Comparison of ENCODE assay signal across 8 cellular contexts in the genomic region with DNA sequence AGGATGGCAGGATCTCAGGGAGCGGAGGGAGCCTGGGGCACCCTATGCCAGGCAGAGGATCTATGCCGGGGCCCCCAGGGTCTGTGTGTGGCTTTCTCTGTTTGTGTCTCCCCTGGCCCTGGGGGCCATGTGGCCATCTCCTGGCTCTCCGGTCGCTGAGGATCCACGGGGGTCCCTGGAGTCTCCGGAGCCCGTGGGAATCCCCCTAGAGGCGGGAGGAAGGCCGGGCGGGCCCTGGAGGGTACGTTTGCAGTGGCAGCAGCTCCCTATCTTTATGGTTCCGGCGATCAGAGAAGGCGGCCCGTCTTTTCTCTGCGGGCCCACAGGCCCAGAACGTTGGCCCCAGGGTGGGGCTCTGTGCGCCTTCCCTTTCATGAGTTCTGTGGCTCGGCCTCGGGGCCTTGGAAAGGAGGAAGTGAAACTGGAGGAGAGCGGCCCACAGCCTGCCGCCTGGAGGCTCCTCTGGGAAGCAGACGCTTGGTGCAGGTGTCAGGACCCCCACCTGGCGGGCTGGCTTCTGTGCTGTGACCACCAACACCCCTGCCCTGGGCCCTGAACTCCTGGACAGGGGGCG.
DNase-seq lines count a peak whose midpoint lies in the region; ATAC-seq and TF ChIP-seq lines count a peak whose summit lies in the region.

No MANE protein-coding gene starts in this region.

- no peak overlapping the region for H3K27ac ChIP-seq in OCI-LY1 (ENCODE audit: low read depth, low read length, poor library complexity, severe bottlenecking)
- peak overlapping the region in 1 of 4 donors; percentile 21 for H3K27ac ChIP-seq in sigmoid colon

- H3K4me1 ChIP-seq in OCI-LY1 (ENCODE audit: insufficient read depth, low read length, severe bottlenecking) (no peaks in the 10 kb centered on the region), sigmoid colon (no peaks in the 10 kb centered on the region)

- no peaks in the 10 kb centered on the region for H3F3A ChIP-seq in OCI-LY1 (ENCODE audit: insufficient read depth, low read length)

- H3K4me2 ChIP-seq in OCI-LY1 (ENCODE audit: low read length): no peak overlapping the region

- H3K27me3 ChIP-seq in OCI-LY1 (ENCODE audit: insufficient read depth, low read length) (no peaks in the 10 kb centered on the region), sigmoid colon (peaks cover 0 to 7% (median 3%) of the 10 kb centered on the region in 3 donors)

- TF ChIP-seq EP300 in sigmoid colon (IDR thresholded peaks at IDR 0.05): no peak

- 0 out of 2 replicates have a peak, but pooled peaks have one; percentile 12 for TF ChIP-seq CTCF in OCI-LY1 (IDR thresholded peaks at IDR 0.05; ENCODE audit: low read length)
- TF ChIP-seq CTCF in sigmoid colon (IDR thresholded peaks at IDR 0.05): peak in 1 of 4 experiments; percentile 25

- intact Hi-C loops in sigmoid colon (cut with DNase I): no loop called here

- H3K9me2 ChIP-seq in OCI-LY1 (ENCODE audit: low read depth, low read length): no peaks in the 10 kb centered on the region

- no peak overlapping the region for H2AFZ ChIP-seq in OCI-LY1 (ENCODE audit: low read length)

- no peaks in the 10 kb centered on the region for H3K79me2 ChIP-seq in OCI-LY1 (ENCODE audit: insufficient read depth, low read length)

- H3K9me3 ChIP-seq in OCI-LY1 (ENCODE audit: low read length): no peaks in the 10 kb centered on the region
- H3K9me3 ChIP-seq in sigmoid colon: no peaks in the 10 kb centered on the region

- DNase-seq in GDM1 (lab: John Stamatoyannopoulos, UW) (peak; percentile 44), sigmoid colon (peak; percentile 78), cerebellum (ENCODE audit: low spot score) (no peak), COLO829 (ENCODE audit: low spot score) (no peak)
- DNase-seq in effector CD8-positive, alpha-beta T cell (lab: John Stamatoyannopoulos, UW): no peak

- ATAC-seq in GM21529 (IDR thresholded peaks at IDR 0.05; ENCODE audit: unreplicated experiment) (peak; percentile 84), esophagus mucosa (peak; percentile 20)

- H3K4me3 ChIP-seq in OCI-LY1 (ENCODE audit: low read depth, low read length, poor library complexity, severe bottlenecking): no peak overlapping the region
- no peak overlapping the region for H3K4me3 ChIP-seq in sigmoid colon

- WGBS in sigmoid colon, 2 donors: 8 to 23% methylated on average over 25 of the region's 25 CpGs

- H3K36me3 ChIP-seq in OCI-LY1 (ENCODE audit: insufficient read depth, low read length): no peaks in the 10 kb centered on the region
- H3K36me3 ChIP-seq in sigmoid colon: no peaks in the 10 kb centered on the region

- H4K20me1 ChIP-seq in OCI-LY1 (ENCODE audit: insufficient read depth, low read length): no peaks in the 10 kb centered on the region

- TF ChIP-seq POLR2A in sigmoid colon (IDR thresholded peaks at IDR 0.05): no peak

- H3K9ac ChIP-seq in OCI-LY1 (ENCODE audit: low read length): no peak overlapping the region

Comparison
In these comparisons a context has a peak if more than half of its experiments do, and no peak if none do; other contexts are left out.
1. DNase-seq: peak in GDM1 (single experiment) and sigmoid colon (single experiment); none in effector CD8-positive, alpha-beta T cell (single experiment), cerebellum (single experiment) and COLO829 (single experiment).